ENCODE assay signal across 12 cellular contexts in the genomic region with DNA sequence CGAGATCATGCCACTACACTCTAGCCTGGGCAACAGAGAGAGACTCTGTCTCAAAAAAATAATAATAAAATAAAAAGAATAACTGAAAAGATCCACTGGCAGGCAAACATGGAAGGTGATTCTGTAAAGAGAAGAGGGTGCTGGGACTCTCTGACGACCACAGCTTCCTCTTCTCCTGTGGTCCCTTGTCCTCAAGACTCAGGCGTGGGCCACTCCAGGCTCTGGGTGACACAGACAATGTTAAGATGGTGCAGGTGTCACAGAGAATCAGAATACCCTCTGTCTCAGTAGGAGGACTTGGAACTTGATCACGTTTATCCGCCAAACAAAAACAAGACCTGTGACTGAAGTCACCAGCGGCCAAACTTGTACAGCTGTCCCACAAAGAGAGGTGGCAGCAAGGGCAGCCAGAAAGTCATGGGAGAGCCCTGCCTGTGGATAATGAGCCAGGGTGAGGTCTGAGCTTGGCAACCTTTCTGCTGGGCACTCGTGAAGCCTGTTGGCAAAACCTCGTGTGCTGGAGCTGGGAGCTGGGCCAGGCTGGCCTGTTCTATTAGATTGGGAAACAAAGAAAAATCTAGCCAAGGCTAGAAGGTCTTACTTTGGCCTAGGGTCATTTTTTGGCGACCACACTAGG.
A peak's percentile ranks its signal among the peaks of the same experiment; 100 is the strongest.
DNase-seq lines count a peak whose midpoint lies in the region; ATAC-seq and TF ChIP-seq lines count a peak whose summit lies in the region.
"Had no signal": no experiment of that assay in that cellular context is flagged by ENCODE, and none has a peak within 500 bp of the region (broad histone marks: within the 10 kb centered on the region; RNA-seq: fewer than 3 reads in every experiment).

No MANE protein-coding gene starts in this region.

- H3K27ac ChIP-seq in right cardiac atrium (ENCODE audit: low read length) (peak overlapping the region; percentile 95), prostate gland (peak overlapping the region; percentile 56 to 67), suprapubic skin (no peak overlapping the region)

- H3K27ac Mint-ChIP-seq in stimulated activated naive B cell treated with anti-CD40 and anti-IgM and Interleukin-4, amounts not matched to agents 10 μg/mL and 1 μg/mL and 100 μg/mL, for 72 hours = no peak overlapping the region
- H3K27ac Mint-ChIP-seq: activated naive CD4-positive, alpha-beta T cell treated with anti-CD3 and anti-CD28 coated beads, Interleukin-2, amount 10 ng/mL, durations not matched to agents 7 days and 5 days; nephron had no signal

- DNase-seq in G401 (ENCODE audit: low spot score) = peak; percentile 92
- DNase-seq in amygdala (lab: John Stamatoyannopoulos, UW) = peak in 46 of 56 donors; percentile 11 to 83 (median 42)
- peak; percentile 66 to 88 (median 85) for DNase-seq in right cardiac atrium
- DNase-seq in prostate gland (ENCODE audit: low spot score) = peak; percentile 88
- DNase-seq in stimulated activated naive B cell treated with anti-CD40 and anti-IgM and Interleukin-4, amounts not matched to agents 10 μg/mL and 1 μg/mL and 100 μg/mL, for 72 hours = no peak
- no peak for DNase-seq in suprapubic skin (ENCODE audit: low spot score in 2 of 2)
- no peak for DNase-seq in activated T-cell treated with anti-CD3 and anti-CD28 coated beads for 4 hours
- DNase-seq: activated naive CD4-positive, alpha-beta T cell treated with anti-CD3 and anti-CD28 coated beads, Interleukin-2, amount 10 ng/mL, durations not matched to agents 7 days and 5 days; GOT3; stimulated activated CD4-positive, alpha-beta T cell treated with anti-CD3 and anti-CD28 coated beads, Interleukin-12 subunit alpha, Interleukin-12 subunit beta, amount 100 ng/mL, for 4 hours had no signal

- intact Hi-C loops in right cardiac atrium (cut with DNase I) (no loop called here), prostate gland (cut with DNase I) (no loop called here)

- ATAC-seq in right cardiac atrium (peak; percentile 93 to 95), GM18520 (IDR thresholded peaks at IDR 0.05; ENCODE audit: unreplicated experiment) (no peak)
- no peak for ATAC-seq in stimulated activated naive B cell treated with anti-CD40 and anti-IgM and Interleukin-4, amounts not matched to agents 10 μg/mL and 1 μg/mL and 100 μg/mL, for 72 hours (replicated peaks)

- H3K4me1 Mint-ChIP-seq in stimulated activated naive B cell treated with anti-CD40 and anti-IgM and Interleukin-4, amounts not matched to agents 10 μg/mL and 1 μg/mL and 100 μg/mL, for 72 hours = no peaks in the 10 kb centered on the region
- H3K4me1 Mint-ChIP-seq: activated naive CD4-positive, alpha-beta T cell treated with anti-CD3 and anti-CD28 coated beads, Interleukin-2, amount 10 ng/mL, durations not matched to agents 7 days and 5 days had no signal

- peaks cover 2% of the 10 kb centered on the region for H3K4me1 ChIP-seq in right cardiac atrium (ENCODE audit: control insufficient read depth, insufficient read depth, low read length)
- H3K4me1 ChIP-seq in prostate gland (replicated peaks) = no peaks in the 10 kb centered on the region
- no peaks in the 10 kb centered on the region for H3K4me1 ChIP-seq in suprapubic skin

- no peaks in the 10 kb centered on the region for H3K27me3 ChIP-seq in right cardiac atrium (ENCODE audit: control insufficient read depth, insufficient read depth)
- H3K27me3 ChIP-seq in prostate gland (replicated peaks; ENCODE audit: insufficient read depth) = no peaks in the 10 kb centered on the region
- H3K27me3 ChIP-seq in suprapubic skin = no peaks in the 10 kb centered on the region

- TF ChIP-seq CTCF in prostate gland (IDR thresholded peaks at IDR 0.05) = peak in 1 of 4 experiments; percentile 27
- no peak for TF ChIP-seq CTCF in suprapubic skin (IDR thresholded peaks at IDR 0.05)

- H3K4me3 ChIP-seq in right cardiac atrium (ENCODE audit: low read length) = no peak overlapping the region
- H3K4me3 ChIP-seq in prostate gland = no peak overlapping the region
- H3K4me3 ChIP-seq in suprapubic skin = no peak overlapping the region

- no peak overlapping the region for H3K4me3 Mint-ChIP-seq in stimulated activated naive B cell treated with anti-CD40 and anti-IgM and Interleukin-4, amounts not matched to agents 10 μg/mL and 1 μg/mL and 100 μg/mL, for 72 hours
- H3K4me3 Mint-ChIP-seq: activated naive CD4-positive, alpha-beta T cell treated with anti-CD3 and anti-CD28 coated beads, Interleukin-2, amount 10 ng/mL, durations not matched to agents 7 days and 5 days; nephron had no signal

- TF ChIP-seq POLR2A in prostate gland (IDR thresholded peaks at IDR 0.05) (no peak), suprapubic skin (IDR thresholded peaks at IDR 0.05) (no peak)

- peaks cover 6 to 12% of the 10 kb centered on the region in 2 donors for H3K9me3 Mint-ChIP-seq in stimulated activated naive B cell treated with anti-CD40 and anti-IgM and Interleukin-4, amounts not matched to agents 10 μg/mL and 1 μg/mL and 100 μg/mL, for 72 hours

- peaks cover 0 to 6% of the 10 kb centered on the region in 2 donors for H3K36me3 Mint-ChIP-seq in stimulated activated naive B cell treated with anti-CD40 and anti-IgM and Interleukin-4, amounts not matched to agents 10 μg/mL and 1 μg/mL and 100 μg/mL, for 72 hours
- H3K36me3 Mint-ChIP-seq: activated naive CD4-positive, alpha-beta T cell treated with anti-CD3 and anti-CD28 coated beads, Interleukin-2, amount 10 ng/mL, durations not matched to agents 7 days and 5 days had no signal

- peaks cover 0 to 5% of the 10 kb centered on the region in 2 donors for H3K27me3 Mint-ChIP-seq in stimulated activated naive B cell treated with anti-CD40 and anti-IgM and Interleukin-4, amounts not matched to agents 10 μg/mL and 1 μg/mL and 100 μg/mL, for 72 hours

- WGBS in right cardiac atrium = 56% methylated on average over 9 of the region's 9 CpGs
- 48% methylated on average over 9 of the region's 9 CpGs for WGBS in prostate gland
- 86% methylated on average over 9 of the region's 9 CpGs for WGBS in suprapubic skin

- in situ Hi-C loops in G401 (cut with HindIII; ENCODE audit: low sequenced_read_pairs) = no loop called here

- H3K9me3 ChIP-seq in right cardiac atrium (ENCODE audit: control insufficient read depth, low read length) = no peaks in the 10 kb centered on the region
- H3K9me3 ChIP-seq in prostate gland = no peaks in the 10 kb centered on the region
- H3K9me3 ChIP-seq in suprapubic skin = no peaks in the 10 kb centered on the region

- H3K36me3 ChIP-seq in prostate gland (no peaks in the 10 kb centered on the region), suprapubic skin (no peaks in the 10 kb centered on the region)

- no peak for TF ChIP-seq EP300 in suprapubic skin (IDR thresholded peaks at IDR 0.05)

Comparison
In these comparisons a context has a peak if more than half of its experiments do, and no peak if none do; other contexts are left out.
1. DNase-seq: peak in G401 (single experiment), amygdala (46 of 56), right cardiac atrium (3 of 3) and prostate gland (single experiment); none in stimulated activated naive B cell treated with anti-CD40 and anti-IgM and Interleukin-4, amounts not matched to agents 10 μg/mL and 1 μg/mL and 100 μg/mL, for 72 hours (single experiment), suprapubic skin (0 of 2) and activated T-cell treated with anti-CD3 and anti-CD28 coated beads for 4 hours (single experiment).
2. ATAC-seq: peak in right cardiac atrium (2 of 2); none in stimulated activated naive B cell treated with anti-CD40 and anti-IgM and Interleukin-4, amounts not matched to agents 10 μg/mL and 1 μg/mL and 100 μg/mL, for 72 hours (0 of 2) and GM18520 (single experiment).